Comparison of ENCODE assay signal across 17 cellular contexts in the genomic region with DNA sequence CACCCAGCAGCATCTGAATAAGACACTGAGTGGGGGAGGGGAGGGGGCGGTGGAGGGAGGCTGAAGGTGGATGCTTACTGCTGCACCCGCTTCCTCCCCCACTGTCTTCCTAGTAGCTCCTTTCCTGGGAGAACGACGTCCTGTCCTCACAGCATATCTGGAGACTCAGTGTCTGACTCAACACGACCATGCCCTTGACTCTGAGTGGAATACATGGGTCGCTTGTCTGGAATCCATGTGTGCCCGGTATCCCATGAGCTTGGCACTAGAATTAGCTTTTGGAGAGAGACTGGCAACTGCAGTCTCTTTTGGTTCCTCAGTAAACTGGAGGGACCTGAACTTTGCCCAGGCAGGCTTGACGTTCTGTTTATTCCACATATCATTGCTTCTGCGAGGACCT.
DNase-seq lines count a peak whose midpoint lies in the region; ATAC-seq, FAIRE-seq and TF ChIP-seq lines count a peak whose summit lies in the region.
"Had no signal": no experiment of that assay in that cellular context is flagged by ENCODE, and none has a peak within 500 bp of the region (broad histone marks: within the 10 kb centered on the region; RNA-seq: fewer than 3 reads in every experiment).

No MANE protein-coding gene starts in this region.

- no peak for TF ChIP-seq POLR2A in A549 (IDR thresholded peaks at IDR 0.05; ENCODE audit: low read length)
- TF ChIP-seq POLR2A in vagina (IDR thresholded peaks at IDR 0.05), result no peak
- no peak for TF ChIP-seq POLR2A in GM18505 (IDR thresholded peaks at IDR 0.05; ENCODE audit: borderline replicate concordance, extremely low read depth, insufficient read depth, insufficient read length)

- H3K4me2 ChIP-seq in A549 (peak overlapping the region; percentile 25; the same call in 1 of the 3 replicates), GM23248 (ENCODE audit: unreplicated experiment) (no peak overlapping the region)
- H3K4me2 ChIP-seq: SK-N-SH had no signal

- H3K9me3 ChIP-seq in A549 (no peaks in the 10 kb centered on the region), GM23248 (ENCODE audit: low read depth) (no peaks in the 10 kb centered on the region), WERI-Rb-1 (ENCODE audit: severe bottlenecking) (no peaks in the 10 kb centered on the region), vagina (no peaks in the 10 kb centered on the region)
- H3K9me3 ChIP-seq: SK-N-SH had no signal

- H3K36me3 ChIP-seq in GM23248 (ENCODE audit: low read depth) (no peaks in the 10 kb centered on the region), WERI-Rb-1 (no peaks in the 10 kb centered on the region), vagina (no peaks in the 10 kb centered on the region)

- no peaks in the 10 kb centered on the region for H3K79me2 ChIP-seq in GM23248 (ENCODE audit: insufficient read depth)

- CTCF ChIA-PET in A549 (lab: Yijun Ruan, JAX), result interaction anchor here (0.6 to 2.4 kb wide), 5 partner anchors 14 to 217 kb away, joined by 3 to 7 read pairs (median 4); no protein-coding TSS in a partner anchor

- peak overlapping the region in 1 of 2 experiments; percentile 43; a peak in 3 of 6 replicates for H3K27ac ChIP-seq in A549
- H3K27ac ChIP-seq in GM23248, result no peak overlapping the region
- H3K27ac ChIP-seq in WERI-Rb-1, result peak overlapping the region; percentile 71
- H3K27ac ChIP-seq in vagina, result no peak overlapping the region

- TF ChIP-seq RAD21 in A549 (conservative IDR thresholded peaks at IDR 0.05 in 1 of 2, IDR thresholded peaks at IDR 0.05 in 1 of 2), result no peak

- H3K9me2 ChIP-seq in GM23248 (ENCODE audit: insufficient read depth), result no peaks in the 10 kb centered on the region
- H3K9me2 ChIP-seq: SK-N-SH had no signal

- ATAC-seq in A549 (peak; percentile 26 to 53; a peak in 3 of 6 replicates), left colon (peak; percentile 37), GM18505 (IDR thresholded peaks at IDR 0.05; ENCODE audit: unreplicated experiment) (no peak)
- ATAC-seq: CD8-positive, alpha-beta T cell had no signal

- POLR2A ChIA-PET in A549 (lab: Yijun Ruan, JAX), result no interaction called here

- no peaks in the 10 kb centered on the region for H4K20me1 ChIP-seq in GM23248 (ENCODE audit: insufficient read depth)

- TF ChIP-seq EP300 in A549 (IDR thresholded peaks at IDR 0.05), result no peak

- no peaks in the 10 kb centered on the region for H3F3A ChIP-seq in GM23248 (ENCODE audit: insufficient read depth)

- no peak overlapping the region for H3K9ac ChIP-seq in GM23248
- H3K9ac ChIP-seq: SK-N-SH had no signal

- H3K27me3 ChIP-seq in GM23248 (replicated peaks; ENCODE audit: insufficient read depth) (no peaks in the 10 kb centered on the region), WERI-Rb-1 (ENCODE audit: insufficient read depth, low read depth, severe bottlenecking) (no peaks in the 10 kb centered on the region), vagina (no peaks in the 10 kb centered on the region)

- in situ Hi-C loops in GM23248 (cut with MboI), result no loop called here

- no peak overlapping the region for H3K4me3 ChIP-seq in A549
- no peak overlapping the region for H3K4me3 ChIP-seq in GM23248
- H3K4me3 ChIP-seq in WERI-Rb-1 (ENCODE audit: low read depth, low read length), result no peak overlapping the region
- H3K4me3 ChIP-seq in vagina, result no peak overlapping the region

- 54% methylated on average over 8 of the region's 9 CpGs for WGBS in A549 (ENCODE audit: missing lambda C conversion rate)
- 45 to 48% methylated on average over 8 to 9 of the region's 9 CpGs for whole genome bisulfite sequencing in GM23248 (ENCODE audit: low coverage in 1 of 2, low lambda C conversion rate in 2 of 2, missing lambda C conversion rate in 2 of 2), 2 experiments

- TF ChIP-seq CTCF in A549 (IDR thresholded peaks at IDR 0.05), result no peak
- TF ChIP-seq CTCF in WERI-Rb-1 (IDR thresholded peaks at IDR 0.05; ENCODE audit: low read depth, low read length), result no peak
- no peak for TF ChIP-seq CTCF in vagina (IDR thresholded peaks at IDR 0.05)

- H3K4me1 ChIP-seq in A549 (peaks cover 34% of the 10 kb centered on the region; the same call in 2 of the 3 replicates), GM23248 (ENCODE audit: insufficient read depth) (no peaks in the 10 kb centered on the region), vagina (no peaks in the 10 kb centered on the region)

- intact Hi-C loops in left colon (cut with DNase I, micrococcal nuclease) (no loop called here), vagina (cut with DNase I) (no loop called here)

- peak in 1 of 2 experiments; percentile 23 for DNase-seq in A549 (ENCODE audit: low read depth in 1 of 2, low spot score in 1 of 2)
- DNase-seq in GM23248, result peak; percentile 30
- no peak for DNase-seq in WERI-Rb-1
- no peak for DNase-seq in left colon
- DNase-seq in vagina (ENCODE audit: extremely low spot score in 2 of 2), result no peak
- no peak for DNase-seq in stimulated activated naive CD4-positive, alpha-beta T cell (lab: John Stamatoyannopoulos, UW)
- DNase-seq: CD8-positive, alpha-beta T cell; DND-41; NCI-H1930; NCI-H2171 treated with DMSO at 0.1 percent for 48 hours; NCI-H524; NK-92 treated with Interleukin-12 subunit alpha and Interleukin-12 subunit beta, amount 100 ng/mL, for 24 hours; OCI-M1; SK-N-SH had no signal

- no peak for FAIRE-seq in A549 (lab: Jason Lieb, UNC)
- FAIRE-seq: D721Med, H54 had no signal

- no peak overlapping the region for H2AFZ ChIP-seq in GM23248

TF ChIP-seq in A549, 52 proteins besides CTCF, POLR2A, EP300 and RAD21:
- TF ChIP-seq, protein P1, sequence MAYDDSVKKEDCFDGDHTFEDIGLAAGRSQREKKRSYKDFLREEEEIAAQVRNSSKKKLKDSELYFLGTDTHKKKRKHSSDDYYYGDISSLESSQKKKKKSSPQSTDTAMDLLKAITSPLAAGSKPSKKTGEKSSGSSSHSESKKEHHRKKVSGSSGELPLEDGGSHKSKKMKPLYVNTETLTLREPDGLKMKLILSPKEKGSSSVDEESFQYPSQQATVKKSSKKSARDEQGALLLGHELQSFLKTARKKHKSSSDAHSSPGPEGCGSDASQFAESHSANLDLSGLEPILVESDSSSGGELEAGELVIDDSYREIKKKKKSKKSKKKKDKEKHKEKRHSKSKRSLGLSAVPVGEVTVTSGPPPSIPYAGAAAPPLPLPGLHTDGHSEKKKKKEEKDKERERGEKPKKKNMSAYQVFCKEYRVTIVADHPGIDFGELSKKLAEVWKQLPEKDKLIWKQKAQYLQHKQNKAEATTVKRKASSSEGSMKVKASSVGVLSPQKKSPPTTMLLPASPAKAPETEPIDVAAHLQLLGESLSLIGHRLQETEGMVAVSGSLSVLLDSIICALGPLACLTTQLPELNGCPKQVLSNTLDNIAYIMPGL (CRISPR knock-in tag; IDR thresholded peaks at IDR 0.05; ENCODE audit: borderline replicate concordance), result no peak
- no peak for TF ChIP-seq CHD2 (IDR thresholded peaks at IDR 0.05; ENCODE audit: low read length, partially characterized antibody)
- TF ChIP-seq KDM5A (IDR thresholded peaks at IDR 0.05), result no peak
